27 cellular contexts compared by ENCODE assay signal in the genomic region with DNA sequence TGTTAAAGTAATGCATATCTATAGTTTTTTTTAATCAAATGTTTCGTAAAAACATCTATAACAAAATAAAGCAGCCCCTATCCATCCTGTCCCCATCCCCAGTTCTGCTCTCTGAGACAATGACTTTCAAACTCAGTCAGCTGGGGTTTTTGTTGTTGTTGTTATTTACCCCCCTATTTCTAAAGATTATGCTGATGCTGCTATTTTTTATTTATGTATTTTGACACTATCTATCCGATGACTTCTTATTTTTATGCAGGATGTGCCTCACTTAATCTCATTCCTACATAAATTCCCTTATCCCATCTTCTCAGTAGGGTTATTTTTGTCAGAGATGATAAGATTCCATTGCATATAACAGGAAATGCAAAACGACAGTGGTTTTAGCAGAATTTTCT. TPM values are rescaled to one million over a fixed set of nuclear protein-coding genes. Genes with fewer than 3 reads are reported as not detected.
"Had no signal": no experiment of that assay in that cellular context is flagged by ENCODE, and none has a peak within 500 bp of the region (broad histone marks: within the 10 kb centered on the region; RNA-seq: fewer than 3 reads in every experiment).

No MANE protein-coding gene starts in this region.

- DNase-seq: hippocampal formation; kidney glomerular epithelial cell; left colon; left lung; naive thymus-derived CD8-positive, alpha-beta T cell; nucleus accumbens; pancreas; posterior cingulate gyrus; retina; right cardiac atrium; sigmoid colon; small intestine; spleen; stimulated activated naive CD4-positive, alpha-beta T cell; tibial artery; trophoblast cell; upper lobe of right lung had no signal

- H3K4me3 Mint-ChIP-seq: naive thymus-derived CD8-positive, alpha-beta T cell; nephron; neural crest cell; stimulated activated effector memory CD8-positive, alpha-beta T cell treated with anti-CD3 and anti-CD28 coated beads, Interleukin-12 subunit alpha, Interleukin-12 subunit beta, amount 100 ng/mL, for 72 hours; stimulated activated naive CD8-positive, alpha-beta T cell treated with anti-CD3 and anti-CD28 coated beads, Interleukin-15, Interleukin-2, amounts not matched to agents 100 ng/mL and 50 ng/mL, for 24 hours had no signal

- H3K27ac ChIP-seq: left lung, pancreas, prostate gland, sigmoid colon, spleen, suprapubic skin, thoracic aorta, tibial artery, upper lobe of right lung had no signal

- H3K36me3 ChIP-seq: left lung, pancreas, prostate gland, sigmoid colon, spleen, suprapubic skin, thoracic aorta, tibial artery, upper lobe of right lung had no signal

- H3K36me3 Mint-ChIP-seq: stimulated activated effector memory CD8-positive, alpha-beta T cell treated with anti-CD3 and anti-CD28 coated beads, Interleukin-12 subunit alpha, Interleukin-12 subunit beta, amount 100 ng/mL, for 72 hours had no signal

- H3K27me3 ChIP-seq: left lung, pancreas, sigmoid colon, spleen, suprapubic skin, tibial artery, upper lobe of right lung had no signal

- H3K4me1 ChIP-seq: left lung, pancreas, prostate gland, sigmoid colon, spleen, suprapubic skin, upper lobe of right lung had no signal

- H3K27ac Mint-ChIP-seq: naive thymus-derived CD8-positive, alpha-beta T cell; nephron; stimulated activated effector memory CD8-positive, alpha-beta T cell treated with anti-CD3 and anti-CD28 coated beads, Interleukin-12 subunit alpha, Interleukin-12 subunit beta, amount 100 ng/mL, for 72 hours; stimulated activated naive CD8-positive, alpha-beta T cell treated with anti-CD3 and anti-CD28 coated beads, Interleukin-15, Interleukin-2, amounts not matched to agents 100 ng/mL and 50 ng/mL, for 24 hours had no signal

- H3K4me3 ChIP-seq: left lung, lung, pancreas, prostate gland, sigmoid colon, spleen, suprapubic skin, thoracic aorta, tibial artery, upper lobe of right lung had no signal

- H3K9me3 ChIP-seq: left lung, pancreas, prostate gland, sigmoid colon, suprapubic skin, thoracic aorta, upper lobe of right lung had no signal

- H3K4me1 Mint-ChIP-seq: naive thymus-derived CD8-positive, alpha-beta T cell; nephron; stimulated activated effector memory CD8-positive, alpha-beta T cell treated with anti-CD3 and anti-CD28 coated beads, Interleukin-12 subunit alpha, Interleukin-12 subunit beta, amount 100 ng/mL, for 72 hours had no signal

- FAIRE-seq: keratinocyte, pancreas, small intestine, urothelium cell line had no signal

- ATAC-seq: left colon; left lung; naive thymus-derived CD8-positive, alpha-beta T cell; pancreas; right cardiac atrium; upper lobe of right lung had no signal

RNA-seq across cellular contexts. Expression of a gene that starts 45.3 kb away (rescaled TPM):
- total RNA-seq: naive thymus-derived CD8-positive, alpha-beta T cell had no signal
- polyA plus RNA-seq: naive thymus-derived CD8-positive, alpha-beta T cell had no signal
